ENCODE assay signal across 9 cellular contexts in genomic region chr10:102648269-102648888, GRCh38. TPM values are rescaled to one million over a fixed set of nuclear protein-coding genes. Genes with fewer than 3 reads are reported as not detected.
DNase-seq lines count a peak whose midpoint lies in the region; ATAC-seq and TF ChIP-seq lines count a peak whose summit lies in the region.
"Had no signal": no experiment of that assay in that cellular context is flagged by ENCODE, and none has a peak within 500 bp of the region (broad histone marks: within the 10 kb centered on the region; RNA-seq: fewer than 3 reads in every experiment).

No MANE protein-coding gene starts in this region.

- POLR2A ChIA-PET in MCF 10A (lab: Yijun Ruan, JAX) = no interaction called here

- WGBS in mesodermal cell (ENCODE audit: insufficient coverage in 2 of 2), 2 experiments = 86 to 95% methylated on average over 7 to 10 of the region's 12 CpGs
- 45 to 54% methylated on average over 11 to 12 of the region's 12 CpGs for WGBS in thyroid gland, 2 donors

- H3K27me3 ChIP-seq in thyroid gland = no peaks in the 10 kb centered on the region
- H3K27me3 ChIP-seq in MG63 = no peaks in the 10 kb centered on the region

- H3K4me3 Mint-ChIP-seq in activated T-cell treated with anti-CD3 and anti-CD28 coated beads, Interleukin-2, amount 50 U/mL, for 24 hours = peak overlapping the region; percentile 97
- H3K4me3 Mint-ChIP-seq in MCF 10A (ENCODE audit: unreplicated experiment) = peak overlapping the region; percentile 90

- peak overlapping the region; percentile 97 for H3K27ac Mint-ChIP-seq in activated T-cell treated with anti-CD3 and anti-CD28 coated beads, Interleukin-2, amount 50 U/mL, for 24 hours
- H3K27ac Mint-ChIP-seq in MCF 10A (ENCODE audit: low read depth, unreplicated experiment) = peak overlapping the region; percentile 39

- H3K4me1 ChIP-seq in mesodermal cell (ENCODE audit: control insufficient read depth, insufficient read depth, low read length, poor library complexity, severe bottlenecking) (peaks cover 42% of the 10 kb centered on the region), thyroid gland (peaks cover 59 to 61% of the 10 kb centered on the region in 2 donors)

- H3K27me3 Mint-ChIP-seq in activated T-cell treated with anti-CD3 and anti-CD28 coated beads, Interleukin-2, amount 50 U/mL, for 24 hours = no peaks in the 10 kb centered on the region
- no peaks in the 10 kb centered on the region for H3K27me3 Mint-ChIP-seq in MCF 10A (ENCODE audit: insufficient read depth, unreplicated experiment)

- TF ChIP-seq CTCF in MCF 10A (IDR thresholded peaks at IDR 0.05; ENCODE audit: unreplicated experiment) (no peak), thyroid gland (IDR thresholded peaks at IDR 0.05) (no peak)

- H3K9me3 Mint-ChIP-seq in activated T-cell treated with anti-CD3 and anti-CD28 coated beads, Interleukin-2, amount 50 U/mL, for 24 hours = no peaks in the 10 kb centered on the region
- H3K9me3 Mint-ChIP-seq in MCF 10A (ENCODE audit: unreplicated experiment) = no peaks in the 10 kb centered on the region

- H3K27ac ChIP-seq in mesodermal cell (ENCODE audit: low read depth, low read length, severe bottlenecking) (no peak overlapping the region), thyroid gland (peak overlapping the region; percentile 61 to 100 (median 96))
- H3K27ac ChIP-seq: C4-2B had no signal

- CTCF ChIA-PET in MCF 10A (lab: Yijun Ruan, JAX) = no interaction called here

- intact Hi-C loops in MCF 10A (cut with micrococcal nuclease) = no loop called here
- intact Hi-C loops in thyroid gland (cut with DNase I) = no loop called here

- H3K36me3 ChIP-seq in mesodermal cell (ENCODE audit: control insufficient read depth, insufficient read depth, low read length) (peaks cover 71% of the 10 kb centered on the region), thyroid gland (peaks cover 5 to 7% of the 10 kb centered on the region in 2 donors), MG63 (peaks cover 26% of the 10 kb centered on the region)

- peaks cover 71% of the 10 kb centered on the region for H3K4me1 Mint-ChIP-seq in activated T-cell treated with anti-CD3 and anti-CD28 coated beads, Interleukin-2, amount 50 U/mL, for 24 hours (ENCODE audit: low read depth)
- peaks cover 21% of the 10 kb centered on the region for H3K4me1 Mint-ChIP-seq in MCF 10A (ENCODE audit: insufficient read depth, unreplicated experiment)

- TF ChIP-seq POLR2A in thyroid gland (IDR thresholded peaks at IDR 0.05) = no peak

- no TSS peak for BruUV-seq in MCF 10A (replicated peaks; lab: Mats Ljungman, UMichigan)

- H3K4me3 ChIP-seq in mesodermal cell (ENCODE audit: extremely low read depth, insufficient read depth, low read length, poor library complexity, severe bottlenecking) = peak overlapping the region; percentile 90
- H3K4me3 ChIP-seq in thyroid gland (replicated peaks in 1 of 3) = peak overlapping the region in 1 of 3 donors; percentile 13
- H3K4me3 ChIP-seq in MG63 = no peak overlapping the region

- no peak for ATAC-seq in GM19351 (IDR thresholded peaks at IDR 0.05; ENCODE audit: unreplicated experiment)
- ATAC-seq in HG02759 (IDR thresholded peaks at IDR 0.05; ENCODE audit: unreplicated experiment) = no peak

- H3K36me3 Mint-ChIP-seq in activated T-cell treated with anti-CD3 and anti-CD28 coated beads, Interleukin-2, amount 50 U/mL, for 24 hours (ENCODE audit: low read depth) = peaks cover 69% of the 10 kb centered on the region
- H3K36me3 Mint-ChIP-seq in MCF 10A (ENCODE audit: insufficient read depth, unreplicated experiment) = peaks cover 31% of the 10 kb centered on the region

- H3K9me3 ChIP-seq in mesodermal cell (ENCODE audit: control insufficient read depth, low read length) (no peaks in the 10 kb centered on the region), thyroid gland (no peaks in the 10 kb centered on the region), MG63 (no peaks in the 10 kb centered on the region)

- no peak for DNase-seq in activated T-cell treated with anti-CD3 and anti-CD28 coated beads, Interleukin-2, amount 50 U/mL, for 24 hours
- DNase-seq in activated T-cell treated with anti-CD3 and anti-CD28 coated beads for 4 hours (no peak), MCF 10A (ENCODE audit: unreplicated experiment) (no peak), thyroid gland (no peak), MG63 (no peak)

RNA-seq across cellular contexts. Expression of gene TRIM8, which starts 4.1 kb away (rescaled TPM):
- total RNA-seq in MCF 10A (2022) (73.5 and 78.1 TPM in 2 replicates), thyroid gland (100 to 1,000 TPM; 138 to 187 (median 162) TPM)
- polyA plus RNA-seq in mesodermal cell (2013, experiment 1 of 2) = 138 TPM
- polyA plus RNA-seq in mesodermal cell (2013, experiment 2 of 2) = 118 TPM
- total RNA-seq in MG63 (2014; rRNA removed; shearing (Covaris generic); ENCODE audit: low replicate concordance) = 27.8 and 40.9 TPM in 2 replicates
